Comparison of ENCODE assay signal across 21 cellular contexts in the genomic region with DNA sequence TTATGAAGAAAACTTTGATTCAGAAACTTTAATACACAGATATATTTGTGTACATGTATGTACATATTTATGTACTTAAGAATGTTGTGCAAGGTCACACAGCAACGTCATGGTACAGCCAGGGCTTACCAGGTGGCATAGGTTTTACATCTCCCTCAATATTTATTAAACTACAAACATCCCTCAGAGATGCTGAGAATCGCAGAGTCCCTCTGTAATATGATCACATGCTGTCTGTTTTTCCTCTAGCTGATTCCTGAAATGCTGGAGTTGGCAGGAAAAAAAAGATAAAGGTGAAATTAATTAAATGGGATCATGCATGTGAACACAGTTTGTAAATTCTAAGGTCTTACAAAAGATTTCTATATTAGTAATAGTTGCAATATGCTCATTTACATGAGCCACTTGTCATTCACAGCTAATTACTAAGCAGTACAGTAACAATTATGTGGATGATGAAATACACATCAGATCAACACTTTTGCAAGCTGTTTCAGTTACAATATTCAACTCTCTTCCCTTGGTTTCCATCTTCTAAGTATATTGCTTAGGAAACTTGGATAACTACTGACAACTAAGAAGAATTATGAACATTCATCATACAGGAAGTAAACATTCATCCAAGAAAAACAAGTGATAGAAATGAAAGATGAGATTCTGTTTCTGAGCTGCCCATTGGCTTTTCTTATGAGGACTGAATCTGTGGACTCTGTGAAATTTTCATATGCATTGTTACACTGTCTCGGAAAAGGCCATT.
DNase-seq lines count a peak whose midpoint lies in the region; ATAC-seq, FAIRE-seq and TF ChIP-seq lines count a peak whose summit lies in the region.
"Had no signal": no experiment of that assay in that cellular context is flagged by ENCODE, and none has a peak within 500 bp of the region (broad histone marks: within the 10 kb centered on the region; RNA-seq: fewer than 3 reads in every experiment).

No MANE protein-coding gene starts in this region.

- POLR2A ChIA-PET in endothelial cell of umbilical vein (lab: Charles Lee) = no interaction called here

- ATAC-seq in SK-N-SH treated with all-trans-retinoic acid at 6 μM for 48 hours = peak; percentile 86
- no peak for ATAC-seq in GM19328 (IDR thresholded peaks at IDR 0.05; ENCODE audit: unreplicated experiment)

- no peaks in the 10 kb centered on the region for H3K36me3 ChIP-seq in endothelial cell of umbilical vein (ENCODE audit: control insufficient read depth in 2 of 2, extremely low read depth in 1 of 2, insufficient read depth in 2 of 2, low read length in 2 of 2)
- H3K36me3 ChIP-seq: BE2C, MG63 had no signal

- H4K20me1 ChIP-seq in endothelial cell of umbilical vein (replicated peaks; ENCODE audit: control insufficient read depth, extremely low read depth, insufficient read depth, low read length) = no peaks in the 10 kb centered on the region

- H3K4me3 ChIP-seq in endothelial cell of umbilical vein (replicated peaks in 1 of 3; ENCODE audit: insufficient read depth in 1 of 3, low read depth in 1 of 3, low read length in 3 of 3) = no peak overlapping the region
- H3K4me3 ChIP-seq: MG63, SK-N-MC had no signal

- no peak overlapping the region for H3K4me2 ChIP-seq in endothelial cell of umbilical vein (ENCODE audit: insufficient read depth, low read length)

- H3K9ac ChIP-seq in endothelial cell of umbilical vein (replicated peaks; ENCODE audit: extremely low read depth, insufficient read depth, low read length) = no peak overlapping the region

- TF ChIP-seq POLR2A in endothelial cell of umbilical vein (IDR thresholded peaks at IDR 0.05; ENCODE audit: low read depth, low read length) = no peak

- H3K27ac ChIP-seq in endothelial cell of umbilical vein (ENCODE audit: insufficient read depth, low read depth, low read length) = no peak overlapping the region
- H3K27ac ChIP-seq: SK-N-MC had no signal

- dilution Hi-C loops in endothelial cell of umbilical vein (cut with MboI; ENCODE audit: extremely low pct_ligation_motif_present, low sequenced_read_pairs) = no loop called here

- H3K9me3 ChIP-seq in endothelial cell of umbilical vein (replicated peaks; ENCODE audit: control insufficient read depth, insufficient read depth, low read length) = no peaks in the 10 kb centered on the region
- H3K9me3 ChIP-seq: BE2C, MG63 had no signal

- peak; percentile 23 for DNase-seq in EH (ENCODE audit: low read depth)
- DNase-seq in endothelial cell of umbilical vein (ENCODE audit: low read depth, low spot score) = peak; percentile 15
- DNase-seq in iris pigment epithelial cell (ENCODE audit: low read depth) = peak; percentile 8
- DNase-seq in NCI-H526 treated with DMSO at 0.1 percent for 48 hours (lab: John Stamatoyannopoulos, UW) = no peak
- no peak for DNase-seq in superior temporal gyrus (ENCODE audit: extremely low spot score)
- DNase-seq in activated CD8-positive, alpha-beta memory T cell treated with anti-CD3 and anti-CD28 coated beads, Interleukin-2, amount 50 U/mL, for 48 hours = no peak
- DNase-seq: BE2C; CD4-positive, alpha-beta T cell; H7; Kasumi-1; MG63; NCI-H1048; NCI-H1436; NCI-H2029; NCI-H2171 treated with DMSO at 0.1 percent for 48 hours; NCI-H446 treated with DMSO at 0.1 percent for 48 hours; NCI-H774; Right ventricle myocardium superior had no signal

- H2AFZ ChIP-seq in endothelial cell of umbilical vein (ENCODE audit: low read depth, low read length) = no peak overlapping the region

- intact Hi-C loops in endothelial cell of umbilical vein (cut with micrococcal nuclease) = no loop called here

- no peaks in the 10 kb centered on the region for H3K79me2 ChIP-seq in endothelial cell of umbilical vein (ENCODE audit: control insufficient read depth, insufficient read depth, low read length)

- no TSS peak for BruUV-seq in endothelial cell of umbilical vein (replicated peaks; lab: Mats Ljungman, UMichigan)

- H3K9me1 ChIP-seq in endothelial cell of umbilical vein (replicated peaks; ENCODE audit: control insufficient read depth, extremely low read depth, insufficient read depth, low read length) = no peaks in the 10 kb centered on the region

- no peaks in the 10 kb centered on the region for H3K4me1 ChIP-seq in endothelial cell of umbilical vein (ENCODE audit: control insufficient read depth, extremely low read depth, insufficient read depth, low read length)
- H3K4me1 ChIP-seq: BE2C had no signal

- CTCF ChIA-PET in endothelial cell of umbilical vein (lab: Charles Lee) = no interaction called here

- H3K27me3 ChIP-seq in endothelial cell of umbilical vein (ENCODE audit: control insufficient read depth in 2 of 2, insufficient read depth in 2 of 2, low read length in 2 of 2) = no peaks in the 10 kb centered on the region
- H3K27me3 ChIP-seq: BE2C, MG63 had no signal

- FAIRE-seq in endothelial cell of umbilical vein (lab: Jason Lieb, UNC) = peak; percentile 4

- TF ChIP-seq CTCF in endothelial cell of umbilical vein (IDR thresholded peaks at IDR 0.05; ENCODE audit: extremely low read depth in 1 of 2, insufficient read depth in 1 of 2, low read depth in 1 of 2, low read length in 2 of 2) = no peak

TF ChIP-seq in SK-N-SH treated with all-trans-retinoic acid at 6 μM for 48 hours, 23 proteins besides CTCF, POLR2A, EP300 and RAD21:
- TF ChIP-seq ZNF565 (CRISPR knock-in tag; conservative IDR thresholded peaks at IDR 0.05; ENCODE audit: low read depth) (no peak), ARNTL (CRISPR knock-in tag; IDR thresholded peaks at IDR 0.05; ENCODE audit: borderline replicate concordance, low read depth) (no peak), ZFP3 (CRISPR knock-in tag; IDR thresholded peaks at IDR 0.05) (no peak), GLIS3 (CRISPR knock-in tag; IDR thresholded peaks at IDR 0.05) (no peak), ISL1 (CRISPR knock-in tag; IDR thresholded peaks at IDR 0.05) (peak; percentile 61)
- TF ChIP-seq, protein P1, sequence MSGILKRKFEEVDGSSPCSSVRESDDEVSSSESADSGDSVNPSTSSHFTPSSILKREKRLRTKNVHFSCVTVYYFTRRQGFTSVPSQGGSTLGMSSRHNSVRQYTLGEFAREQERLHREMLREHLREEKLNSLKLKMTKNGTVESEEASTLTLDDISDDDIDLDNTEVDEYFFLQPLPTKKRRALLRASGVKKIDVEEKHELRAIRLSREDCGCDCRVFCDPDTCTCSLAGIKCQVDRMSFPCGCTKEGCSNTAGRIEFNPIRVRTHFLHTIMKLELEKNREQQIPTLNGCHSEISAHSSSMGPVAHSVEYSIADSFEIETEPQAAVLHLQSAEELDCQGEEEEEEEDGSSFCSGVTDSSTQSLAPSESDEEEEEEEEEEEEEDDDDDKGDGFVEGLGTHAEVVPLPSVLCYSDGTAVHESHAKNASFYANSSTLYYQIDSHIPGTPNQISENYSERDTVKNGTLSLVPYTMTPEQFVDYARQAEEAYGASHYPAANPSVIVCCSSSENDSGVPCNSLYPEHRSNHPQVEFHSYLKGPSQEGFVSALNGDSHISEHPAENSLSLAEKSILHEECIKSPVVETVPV (CRISPR knock-in tag; IDR thresholded peaks at IDR 0.05) = no peak

TF ChIP-seq in endothelial cell of umbilical vein, 7 proteins besides CTCF, POLR2A, EP300 and RAD21:
- TF ChIP-seq POLR2AphosphoS5 (IDR thresholded peaks at IDR 0.05; ENCODE audit: insufficient read depth, low read depth, low read length) = no peak
- TF ChIP-seq GATA2 (IDR thresholded peaks at IDR 0.05; ENCODE audit: insufficient read depth, insufficient read length, low read depth, low read length) = no peak
- TF ChIP-seq EZH2 (IDR thresholded peaks at IDR 0.05; ENCODE audit: borderline replicate concordance, low read depth, low read length, severe bottlenecking) = no peak
- TF ChIP-seq MYC (IDR thresholded peaks at IDR 0.05; ENCODE audit: low read depth, low read length) = no peak
- TF ChIP-seq, protein P2, sequence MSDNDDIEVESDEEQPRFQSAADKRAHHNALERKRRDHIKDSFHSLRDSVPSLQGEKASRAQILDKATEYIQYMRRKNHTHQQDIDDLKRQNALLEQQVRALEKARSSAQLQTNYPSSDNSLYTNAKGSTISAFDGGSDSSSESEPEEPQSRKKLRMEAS (IDR thresholded peaks at IDR 0.05; ENCODE audit: insufficient read depth, insufficient read length) = no peak
- TF ChIP-seq JUN (IDR thresholded peaks at IDR 0.05; ENCODE audit: borderline replicate concordance, insufficient read depth, insufficient read length, low read depth) = no peak
- TF ChIP-seq FOS (IDR thresholded peaks at IDR 0.05; ENCODE audit: borderline replicate concordance, insufficient read depth, low read length) = no peak

Comparison
In these comparisons a context has a peak if more than half of its experiments do, and no peak if none do; other contexts are left out.
1. DNase-seq: peak in EH (single experiment), endothelial cell of umbilical vein (single experiment) and iris pigment epithelial cell (single experiment); none in NCI-H526 treated with DMSO at 0.1 percent for 48 hours (single experiment), superior temporal gyrus (single experiment) and activated CD8-positive, alpha-beta memory T cell treated with anti-CD3 and anti-CD28 coated beads, Interleukin-2, amount 50 U/mL, for 48 hours (single experiment).